In the genomic region with DNA sequence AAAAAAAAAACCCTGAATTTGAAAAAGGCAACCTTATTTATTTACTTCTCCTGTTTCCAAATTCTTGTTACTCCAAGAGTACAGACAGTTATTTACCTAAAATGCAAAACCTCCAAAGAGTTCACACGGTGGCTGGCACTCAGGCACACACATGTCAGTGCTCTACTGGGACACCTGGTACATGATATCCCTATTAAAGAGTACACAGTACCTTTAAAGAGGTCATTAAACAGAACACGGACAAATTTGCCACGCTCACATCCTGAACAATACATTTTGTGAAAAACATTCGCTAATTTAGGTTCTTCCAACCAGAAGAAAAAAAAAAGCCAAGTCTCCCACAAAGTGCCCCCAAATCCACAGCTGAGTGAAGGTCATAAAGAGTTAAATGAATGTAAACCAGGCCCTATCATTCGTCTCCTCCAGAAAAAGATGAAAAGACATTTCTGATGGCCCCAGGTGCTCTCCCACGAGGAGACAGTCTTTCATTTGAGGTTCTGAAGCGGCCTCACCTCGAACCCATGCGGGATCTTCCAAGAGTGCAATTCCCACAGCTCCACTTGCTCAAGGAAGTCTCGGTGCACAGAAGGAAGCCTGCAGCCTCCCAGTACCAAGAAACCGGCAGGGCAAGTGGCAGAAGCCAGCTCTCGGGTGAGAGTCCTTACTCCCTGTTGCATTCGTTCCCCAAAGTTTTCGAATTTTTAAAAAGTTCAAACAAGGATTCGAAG, we compare ENCODE assay signal across 1 cellular context.
TF ChIP-seq lines count a peak whose summit lies in the region.

No MANE protein-coding gene starts in this region.

TF ChIP-seq in HepG2, 621 proteins besides CTCF, POLR2A, EP300 and RAD21 (continued from another document and continues in another):
- TF ChIP-seq, protein P1, sequence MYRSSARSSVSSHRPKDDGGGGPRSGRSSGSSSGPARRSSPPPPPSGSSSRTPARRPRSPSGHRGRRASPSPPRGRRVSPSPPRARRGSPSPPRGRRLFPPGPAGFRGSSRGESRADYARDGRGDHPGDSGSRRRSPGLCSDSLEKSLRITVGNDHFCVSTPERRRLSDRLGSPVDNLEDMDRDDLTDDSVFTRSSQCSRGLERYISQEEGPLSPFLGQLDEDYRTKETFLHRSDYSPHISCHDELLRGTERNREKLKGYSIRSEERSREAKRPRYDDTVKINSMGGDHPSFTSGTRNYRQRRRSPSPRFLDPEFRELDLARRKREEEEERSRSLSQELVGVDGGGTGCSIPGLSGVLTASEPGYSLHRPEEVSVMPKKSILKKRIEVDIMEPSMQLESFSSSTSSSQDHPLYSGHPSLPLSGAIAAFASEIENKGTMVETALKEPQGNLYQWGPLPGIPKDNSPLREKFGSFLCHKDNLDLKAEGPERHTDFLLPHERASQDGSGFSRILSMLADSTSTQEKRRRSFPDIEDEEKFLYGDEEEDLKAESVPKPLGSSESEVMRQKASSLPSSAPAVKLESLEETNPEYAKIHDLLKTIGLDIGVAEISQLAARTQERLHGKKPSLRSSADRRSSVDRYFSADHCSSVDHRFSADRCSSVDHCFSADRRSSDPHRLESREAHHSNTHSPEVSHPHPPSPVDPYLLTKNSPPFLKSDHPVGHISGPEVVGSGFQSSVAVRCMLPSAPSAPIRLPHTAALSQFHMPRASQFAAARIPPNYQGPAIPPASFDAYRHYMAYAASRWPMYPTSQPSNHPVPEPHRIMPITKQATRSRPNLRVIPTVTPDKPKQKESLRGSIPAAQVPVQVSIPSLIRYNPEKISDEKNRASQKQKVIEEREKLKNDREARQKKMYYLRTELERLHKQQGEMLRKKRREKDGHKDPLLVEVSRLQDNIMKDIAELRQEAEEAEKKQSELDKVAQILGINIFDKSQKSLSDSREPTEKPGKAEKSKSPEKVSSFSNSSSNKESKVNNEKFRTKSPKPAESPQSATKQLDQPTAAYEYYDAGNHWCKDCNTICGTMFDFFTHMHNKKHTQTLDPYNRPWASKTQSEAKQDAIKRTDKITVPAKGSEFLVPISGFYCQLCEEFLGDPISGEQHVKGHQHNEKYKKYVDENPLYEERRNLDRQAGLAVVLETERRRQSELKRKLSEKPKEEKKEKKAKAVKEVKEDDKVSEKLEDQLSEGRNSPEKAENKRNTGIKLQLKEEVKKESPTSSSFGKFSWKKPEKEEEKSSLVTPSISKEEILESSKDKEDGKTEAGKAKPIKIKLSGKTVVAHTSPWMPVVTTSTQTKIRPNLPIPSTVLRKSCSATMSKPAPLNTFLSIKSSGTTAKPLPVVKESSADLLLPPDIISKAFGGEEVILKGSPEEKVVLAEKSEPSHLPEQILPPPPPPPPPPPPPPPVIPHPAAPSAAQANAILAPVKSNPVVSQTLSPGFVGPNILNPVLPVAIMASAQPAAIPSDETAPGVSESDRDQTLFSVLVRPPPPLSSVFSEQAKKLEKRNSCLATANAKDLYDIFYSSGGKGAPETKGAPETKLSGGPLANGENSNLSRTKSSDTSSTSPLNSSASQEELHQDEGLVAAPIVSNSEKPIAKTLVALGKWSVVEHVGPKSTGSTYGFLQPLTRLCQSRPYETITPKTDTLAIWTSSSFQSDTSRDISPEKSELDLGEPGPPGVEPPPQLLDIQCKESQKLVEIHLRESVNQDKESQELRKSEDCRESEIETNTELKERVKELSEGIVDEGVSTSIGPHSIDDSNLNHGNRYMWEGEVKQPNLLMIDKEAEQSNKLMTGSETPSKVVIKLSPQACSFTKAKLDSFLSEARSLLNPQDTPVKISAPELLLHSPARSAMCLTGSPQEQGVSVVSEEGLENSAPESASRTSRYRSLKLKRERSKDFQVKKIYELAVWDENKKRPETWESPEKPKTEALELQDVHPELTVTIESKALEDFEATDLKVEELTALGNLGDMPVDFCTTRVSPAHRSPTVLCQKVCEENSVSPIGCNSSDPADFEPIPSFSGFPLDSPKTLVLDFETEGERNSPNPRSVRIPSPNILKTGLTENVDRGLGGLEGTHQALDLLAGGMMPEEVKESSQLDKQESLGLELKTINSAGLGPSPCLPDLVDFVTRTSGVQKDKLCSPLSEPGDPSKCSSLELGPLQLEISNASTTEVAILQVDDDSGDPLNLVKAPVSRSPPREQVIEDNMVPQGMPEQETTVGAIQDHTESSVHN (CRISPR knock-in tag; IDR thresholded peaks at IDR 0.05) = no peak
- TF ChIP-seq, protein P2, sequence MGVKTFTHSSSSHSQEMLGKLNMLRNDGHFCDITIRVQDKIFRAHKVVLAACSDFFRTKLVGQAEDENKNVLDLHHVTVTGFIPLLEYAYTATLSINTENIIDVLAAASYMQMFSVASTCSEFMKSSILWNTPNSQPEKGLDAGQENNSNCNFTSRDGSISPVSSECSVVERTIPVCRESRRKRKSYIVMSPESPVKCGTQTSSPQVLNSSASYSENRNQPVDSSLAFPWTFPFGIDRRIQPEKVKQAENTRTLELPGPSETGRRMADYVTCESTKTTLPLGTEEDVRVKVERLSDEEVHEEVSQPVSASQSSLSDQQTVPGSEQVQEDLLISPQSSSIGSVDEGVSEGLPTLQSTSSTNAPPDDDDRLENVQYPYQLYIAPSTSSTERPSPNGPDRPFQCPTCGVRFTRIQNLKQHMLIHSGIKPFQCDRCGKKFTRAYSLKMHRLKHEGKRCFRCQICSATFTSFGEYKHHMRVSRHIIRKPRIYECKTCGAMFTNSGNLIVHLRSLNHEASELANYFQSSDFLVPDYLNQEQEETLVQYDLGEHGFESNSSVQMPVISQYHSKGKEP (CRISPR knock-in tag; IDR thresholded peaks at IDR 0.05) = no peak
- TF ChIP-seq ZNF124 (CRISPR knock-in tag; IDR thresholded peaks at IDR 0.05) (no peak), SYNCRIP (IDR thresholded peaks at IDR 0.05; ENCODE audit: insufficient read depth, low read depth, low read length) (no peak), MED8 (CRISPR knock-in tag; IDR thresholded peaks at IDR 0.05; ENCODE audit: insufficient replicate concordance) (peak; percentile 15), THYN1 (CRISPR knock-in tag; IDR thresholded peaks at IDR 0.05; ENCODE audit: borderline replicate concordance, low read depth) (no peak), ZNF773 (CRISPR knock-in tag; IDR thresholded peaks at IDR 0.05; ENCODE audit: borderline replicate concordance) (no peak), CEBPB (IDR thresholded peaks at IDR 0.05; ENCODE audit: borderline replicate concordance, low read depth, low read length) (no peak), EED (CRISPR knock-in tag; IDR thresholded peaks at IDR 0.05) (no peak), TRIM24 (CRISPR knock-in tag; IDR thresholded peaks at IDR 0.05) (no peak)
- TF ChIP-seq, protein P3, sequence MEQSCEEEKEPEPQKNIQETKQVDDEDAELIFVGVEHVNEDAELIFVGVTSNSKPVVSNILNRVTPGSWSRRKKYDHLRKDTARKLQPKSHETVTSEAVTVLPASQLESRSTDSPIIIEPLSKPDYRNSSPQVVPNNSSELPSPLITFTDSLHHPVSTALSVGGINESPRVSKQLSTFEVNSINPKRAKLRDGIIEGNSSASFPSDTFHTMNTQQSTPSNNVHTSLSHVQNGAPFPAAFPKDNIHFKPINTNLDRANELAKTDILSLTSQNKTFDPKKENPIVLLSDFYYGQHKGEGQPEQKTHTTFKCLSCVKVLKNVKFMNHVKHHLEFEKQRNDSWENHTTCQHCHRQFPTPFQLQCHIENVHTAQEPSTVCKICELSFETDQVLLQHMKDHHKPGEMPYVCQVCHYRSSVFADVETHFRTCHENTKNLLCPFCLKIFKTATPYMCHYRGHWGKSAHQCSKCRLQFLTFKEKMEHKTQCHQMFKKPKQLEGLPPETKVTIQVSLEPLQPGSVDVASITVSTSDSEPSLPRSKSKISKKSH (CRISPR knock-in tag; IDR thresholded peaks at IDR 0.05; ENCODE audit: borderline replicate concordance) = no peak
- TF ChIP-seq, protein P4, sequence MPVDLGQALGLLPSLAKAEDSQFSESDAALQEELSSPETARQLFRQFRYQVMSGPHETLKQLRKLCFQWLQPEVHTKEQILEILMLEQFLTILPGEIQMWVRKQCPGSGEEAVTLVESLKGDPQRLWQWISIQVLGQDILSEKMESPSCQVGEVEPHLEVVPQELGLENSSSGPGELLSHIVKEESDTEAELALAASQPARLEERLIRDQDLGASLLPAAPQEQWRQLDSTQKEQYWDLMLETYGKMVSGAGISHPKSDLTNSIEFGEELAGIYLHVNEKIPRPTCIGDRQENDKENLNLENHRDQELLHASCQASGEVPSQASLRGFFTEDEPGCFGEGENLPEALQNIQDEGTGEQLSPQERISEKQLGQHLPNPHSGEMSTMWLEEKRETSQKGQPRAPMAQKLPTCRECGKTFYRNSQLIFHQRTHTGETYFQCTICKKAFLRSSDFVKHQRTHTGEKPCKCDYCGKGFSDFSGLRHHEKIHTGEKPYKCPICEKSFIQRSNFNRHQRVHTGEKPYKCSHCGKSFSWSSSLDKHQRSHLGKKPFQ (CRISPR knock-in tag; IDR thresholded peaks at IDR 0.05; ENCODE audit: insufficient replicate concordance) = peak; percentile 0
- TF ChIP-seq, protein P5, sequence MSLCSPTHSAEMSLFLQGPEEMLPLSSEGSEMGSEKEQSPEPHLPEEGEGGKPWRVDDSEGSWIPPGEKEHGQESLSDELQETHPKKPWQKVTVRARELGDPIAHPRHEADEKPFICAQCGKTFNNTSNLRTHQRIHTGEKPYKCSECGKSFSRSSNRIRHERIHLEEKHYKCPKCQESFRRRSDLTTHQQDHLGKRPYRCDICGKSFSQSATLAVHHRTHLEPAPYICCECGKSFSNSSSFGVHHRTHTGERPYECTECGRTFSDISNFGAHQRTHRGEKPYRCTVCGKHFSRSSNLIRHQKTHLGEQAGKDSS (CRISPR knock-in tag; IDR thresholded peaks at IDR 0.05; ENCODE audit: borderline replicate concordance, low read depth) = no peak
- TF ChIP-seq, protein P6, sequence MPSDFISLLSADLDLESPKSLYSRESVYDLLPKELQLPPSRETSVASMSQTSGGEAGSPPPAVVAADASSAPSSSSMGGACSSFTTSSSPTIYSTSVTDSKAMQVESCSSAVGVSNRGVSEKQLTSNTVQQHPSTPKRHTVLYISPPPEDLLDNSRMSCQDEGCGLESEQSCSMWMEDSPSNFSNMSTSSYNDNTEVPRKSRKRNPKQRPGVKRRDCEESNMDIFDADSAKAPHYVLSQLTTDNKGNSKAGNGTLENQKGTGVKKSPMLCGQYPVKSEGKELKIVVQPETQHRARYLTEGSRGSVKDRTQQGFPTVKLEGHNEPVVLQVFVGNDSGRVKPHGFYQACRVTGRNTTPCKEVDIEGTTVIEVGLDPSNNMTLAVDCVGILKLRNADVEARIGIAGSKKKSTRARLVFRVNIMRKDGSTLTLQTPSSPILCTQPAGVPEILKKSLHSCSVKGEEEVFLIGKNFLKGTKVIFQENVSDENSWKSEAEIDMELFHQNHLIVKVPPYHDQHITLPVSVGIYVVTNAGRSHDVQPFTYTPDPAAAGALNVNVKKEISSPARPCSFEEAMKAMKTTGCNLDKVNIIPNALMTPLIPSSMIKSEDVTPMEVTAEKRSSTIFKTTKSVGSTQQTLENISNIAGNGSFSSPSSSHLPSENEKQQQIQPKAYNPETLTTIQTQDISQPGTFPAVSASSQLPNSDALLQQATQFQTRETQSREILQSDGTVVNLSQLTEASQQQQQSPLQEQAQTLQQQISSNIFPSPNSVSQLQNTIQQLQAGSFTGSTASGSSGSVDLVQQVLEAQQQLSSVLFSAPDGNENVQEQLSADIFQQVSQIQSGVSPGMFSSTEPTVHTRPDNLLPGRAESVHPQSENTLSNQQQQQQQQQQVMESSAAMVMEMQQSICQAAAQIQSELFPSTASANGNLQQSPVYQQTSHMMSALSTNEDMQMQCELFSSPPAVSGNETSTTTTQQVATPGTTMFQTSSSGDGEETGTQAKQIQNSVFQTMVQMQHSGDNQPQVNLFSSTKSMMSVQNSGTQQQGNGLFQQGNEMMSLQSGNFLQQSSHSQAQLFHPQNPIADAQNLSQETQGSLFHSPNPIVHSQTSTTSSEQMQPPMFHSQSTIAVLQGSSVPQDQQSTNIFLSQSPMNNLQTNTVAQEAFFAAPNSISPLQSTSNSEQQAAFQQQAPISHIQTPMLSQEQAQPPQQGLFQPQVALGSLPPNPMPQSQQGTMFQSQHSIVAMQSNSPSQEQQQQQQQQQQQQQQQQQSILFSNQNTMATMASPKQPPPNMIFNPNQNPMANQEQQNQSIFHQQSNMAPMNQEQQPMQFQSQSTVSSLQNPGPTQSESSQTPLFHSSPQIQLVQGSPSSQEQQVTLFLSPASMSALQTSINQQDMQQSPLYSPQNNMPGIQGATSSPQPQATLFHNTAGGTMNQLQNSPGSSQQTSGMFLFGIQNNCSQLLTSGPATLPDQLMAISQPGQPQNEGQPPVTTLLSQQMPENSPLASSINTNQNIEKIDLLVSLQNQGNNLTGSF (CRISPR knock-in tag; IDR thresholded peaks at IDR 0.05) = no peak
- TF ChIP-seq, protein P7, sequence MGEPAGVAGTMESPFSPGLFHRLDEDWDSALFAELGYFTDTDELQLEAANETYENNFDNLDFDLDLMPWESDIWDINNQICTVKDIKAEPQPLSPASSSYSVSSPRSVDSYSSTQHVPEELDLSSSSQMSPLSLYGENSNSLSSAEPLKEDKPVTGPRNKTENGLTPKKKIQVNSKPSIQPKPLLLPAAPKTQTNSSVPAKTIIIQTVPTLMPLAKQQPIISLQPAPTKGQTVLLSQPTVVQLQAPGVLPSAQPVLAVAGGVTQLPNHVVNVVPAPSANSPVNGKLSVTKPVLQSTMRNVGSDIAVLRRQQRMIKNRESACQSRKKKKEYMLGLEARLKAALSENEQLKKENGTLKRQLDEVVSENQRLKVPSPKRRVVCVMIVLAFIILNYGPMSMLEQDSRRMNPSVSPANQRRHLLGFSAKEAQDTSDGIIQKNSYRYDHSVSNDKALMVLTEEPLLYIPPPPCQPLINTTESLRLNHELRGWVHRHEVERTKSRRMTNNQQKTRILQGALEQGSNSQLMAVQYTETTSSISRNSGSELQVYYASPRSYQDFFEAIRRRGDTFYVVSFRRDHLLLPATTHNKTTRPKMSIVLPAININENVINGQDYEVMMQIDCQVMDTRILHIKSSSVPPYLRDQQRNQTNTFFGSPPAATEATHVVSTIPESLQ (CRISPR knock-in tag; conservative IDR thresholded peaks at IDR 0.05) = no peak
- TF ChIP-seq, protein P8, sequence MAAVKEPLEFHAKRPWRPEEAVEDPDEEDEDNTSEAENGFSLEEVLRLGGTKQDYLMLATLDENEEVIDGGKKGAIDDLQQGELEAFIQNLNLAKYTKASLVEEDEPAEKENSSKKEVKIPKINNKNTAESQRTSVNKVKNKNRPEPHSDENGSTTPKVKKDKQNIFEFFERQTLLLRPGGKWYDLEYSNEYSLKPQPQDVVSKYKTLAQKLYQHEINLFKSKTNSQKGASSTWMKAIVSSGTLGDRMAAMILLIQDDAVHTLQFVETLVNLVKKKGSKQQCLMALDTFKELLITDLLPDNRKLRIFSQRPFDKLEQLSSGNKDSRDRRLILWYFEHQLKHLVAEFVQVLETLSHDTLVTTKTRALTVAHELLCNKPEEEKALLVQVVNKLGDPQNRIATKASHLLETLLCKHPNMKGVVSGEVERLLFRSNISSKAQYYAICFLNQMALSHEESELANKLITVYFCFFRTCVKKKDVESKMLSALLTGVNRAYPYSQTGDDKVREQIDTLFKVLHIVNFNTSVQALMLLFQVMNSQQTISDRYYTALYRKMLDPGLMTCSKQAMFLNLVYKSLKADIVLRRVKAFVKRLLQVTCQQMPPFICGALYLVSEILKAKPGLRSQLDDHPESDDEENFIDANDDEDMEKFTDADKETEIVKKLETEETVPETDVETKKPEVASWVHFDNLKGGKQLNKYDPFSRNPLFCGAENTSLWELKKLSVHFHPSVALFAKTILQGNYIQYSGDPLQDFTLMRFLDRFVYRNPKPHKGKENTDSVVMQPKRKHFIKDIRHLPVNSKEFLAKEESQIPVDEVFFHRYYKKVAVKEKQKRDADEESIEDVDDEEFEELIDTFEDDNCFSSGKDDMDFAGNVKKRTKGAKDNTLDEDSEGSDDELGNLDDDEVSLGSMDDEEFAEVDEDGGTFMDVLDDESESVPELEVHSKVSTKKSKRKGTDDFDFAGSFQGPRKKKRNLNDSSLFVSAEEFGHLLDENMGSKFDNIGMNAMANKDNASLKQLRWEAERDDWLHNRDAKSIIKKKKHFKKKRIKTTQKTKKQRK (IDR thresholded peaks at IDR 0.05; ENCODE audit: low read length) = no peak
